8 cellular contexts compared by ENCODE assay signal in genomic region chr5:132487841-132488555, GRCh38.
DNase-seq lines count a peak whose midpoint lies in the region; ATAC-seq lines count a peak whose summit lies in the region.

No MANE protein-coding gene starts in this region.

- no peaks in the 10 kb centered on the region for H3K27me3 Mint-ChIP-seq in T-helper 1 cell treated with Interleukin-12 subunit alpha and Interleukin-12 subunit beta and Interleukin-4 antibody, amounts not matched to agents 30 μg/mL and 1 μg/mL, for 36 hours (ENCODE audit: low read depth)
- H3K27me3 Mint-ChIP-seq in effector memory CD8-positive, alpha-beta T cell, result no peaks in the 10 kb centered on the region

- peak overlapping the region; percentile 98 for H3K4me3 Mint-ChIP-seq in T-helper 1 cell treated with Interleukin-12 subunit alpha and Interleukin-12 subunit beta and Interleukin-4 antibody, amounts not matched to agents 30 μg/mL and 1 μg/mL, for 36 hours
- peak overlapping the region; percentile 90 to 98 for H3K4me3 Mint-ChIP-seq in effector memory CD8-positive, alpha-beta T cell

- no peaks in the 10 kb centered on the region for H3K9me3 Mint-ChIP-seq in T-helper 1 cell treated with Interleukin-12 subunit alpha and Interleukin-12 subunit beta and Interleukin-4 antibody, amounts not matched to agents 30 μg/mL and 1 μg/mL, for 36 hours
- no peaks in the 10 kb centered on the region for H3K9me3 Mint-ChIP-seq in effector memory CD8-positive, alpha-beta T cell

- ATAC-seq in effector memory CD8-positive, alpha-beta T cell (replicated peaks), result no peak

- peaks cover 55% of the 10 kb centered on the region for H3K4me1 Mint-ChIP-seq in T-helper 1 cell treated with Interleukin-12 subunit alpha and Interleukin-12 subunit beta and Interleukin-4 antibody, amounts not matched to agents 30 μg/mL and 1 μg/mL, for 36 hours (ENCODE audit: low read depth)
- peaks cover 52 to 69% of the 10 kb centered on the region in 2 donors for H3K4me1 Mint-ChIP-seq in effector memory CD8-positive, alpha-beta T cell (ENCODE audit: low read depth in 2 of 2)

- H3K36me3 Mint-ChIP-seq in T-helper 1 cell treated with Interleukin-12 subunit alpha and Interleukin-12 subunit beta and Interleukin-4 antibody, amounts not matched to agents 30 μg/mL and 1 μg/mL, for 36 hours (ENCODE audit: low read depth), result peaks cover 73% of the 10 kb centered on the region
- H3K36me3 Mint-ChIP-seq in effector memory CD8-positive, alpha-beta T cell (ENCODE audit: insufficient read depth), result peaks cover 91% of the 10 kb centered on the region

- peak; percentile 47 for DNase-seq in GM19240 (ENCODE audit: insufficient read length, low spot score)
- no peak for DNase-seq in effector memory CD8-positive, alpha-beta T cell
- peak; percentile 29 for DNase-seq in stimulated activated CD8-positive, alpha-beta memory T cell treated with anti-CD3 and anti-CD28 coated beads, Interleukin-4, amount 100 ng/mL, for 48 hours
- no peak for DNase-seq in NCI-H345 (lab: John Stamatoyannopoulos, UW)
- no peak for DNase-seq in NCI-H2107 treated with DMSO at 0.1 percent for 48 hours (lab: John Stamatoyannopoulos, UW; ENCODE audit: unreplicated experiment)
- no peak for DNase-seq in DMS153 treated with DMSO at 0.1 percent for 48 hours (lab: John Stamatoyannopoulos, UW; ENCODE audit: unreplicated experiment)
- no peak for DNase-seq in DMS153 (lab: John Stamatoyannopoulos, UW)

- H3K27ac Mint-ChIP-seq in T-helper 1 cell treated with Interleukin-12 subunit alpha and Interleukin-12 subunit beta and Interleukin-4 antibody, amounts not matched to agents 30 μg/mL and 1 μg/mL, for 36 hours, result peak overlapping the region; percentile 87
- H3K27ac Mint-ChIP-seq in effector memory CD8-positive, alpha-beta T cell, result peak overlapping the region; percentile 99

Comparison
In these comparisons a context has a peak if more than half of its experiments do, and no peak if none do; other contexts are left out.
1. DNase-seq: peak in GM19240 (single experiment) and stimulated activated CD8-positive, alpha-beta memory T cell treated with anti-CD3 and anti-CD28 coated beads, Interleukin-4, amount 100 ng/mL, for 48 hours (single experiment); none in effector memory CD8-positive, alpha-beta T cell (0 of 3), NCI-H345 (single experiment), NCI-H2107 treated with DMSO at 0.1 percent for 48 hours (single experiment), DMS153 treated with DMSO at 0.1 percent for 48 hours (single experiment) and DMS153 (single experiment).